In the genomic region with DNA sequence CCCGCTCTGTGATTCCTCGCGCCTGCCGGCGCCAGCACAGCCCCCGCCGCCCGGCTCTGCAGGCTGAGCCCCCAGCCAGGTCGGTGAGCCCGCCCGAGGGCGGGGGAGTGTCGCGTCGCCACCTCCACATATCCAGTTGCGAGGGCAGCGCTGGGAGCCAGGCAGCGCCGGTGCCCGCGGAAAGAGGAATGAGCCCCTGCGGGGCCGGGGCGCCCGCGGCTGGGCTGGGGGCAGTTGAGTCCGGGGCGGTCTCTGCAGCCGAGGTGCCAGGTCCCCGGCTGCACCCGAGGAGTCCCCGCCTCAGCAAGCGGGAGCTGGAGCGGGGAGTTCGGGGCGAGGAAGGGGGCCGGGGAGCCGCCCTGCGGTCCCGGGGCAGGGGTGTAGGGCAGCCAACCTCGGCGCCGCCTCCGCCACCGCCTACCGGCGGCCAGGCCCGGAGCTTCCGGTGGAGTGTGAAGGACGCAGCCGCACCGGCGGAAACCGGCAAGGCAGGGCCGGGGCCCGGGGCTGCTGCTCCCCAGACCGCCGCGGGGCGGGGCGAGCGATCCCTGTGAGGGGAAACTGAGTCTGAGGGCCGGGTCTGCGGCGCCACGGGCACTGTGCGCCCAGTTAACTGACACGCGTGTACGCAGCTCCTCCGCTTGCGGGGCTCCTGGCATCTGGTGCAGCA, we compare ENCODE assay signal across 7 cellular contexts. TPM values are rescaled to one million over a fixed set of nuclear protein-coding genes. Genes with fewer than 3 reads are reported as not detected.
A peak's percentile ranks its signal among the peaks of the same experiment; 100 is the strongest.
DNase-seq lines count a peak whose midpoint lies in the region; ATAC-seq, FAIRE-seq and TF ChIP-seq lines count a peak whose summit lies in the region.

No MANE protein-coding gene starts in this region.

- no peaks in the 10 kb centered on the region for H3K9me3 ChIP-seq in mucosa of stomach (ENCODE audit: control insufficient read depth, low read length)
- no peaks in the 10 kb centered on the region for H3K9me3 ChIP-seq in stomach smooth muscle (ENCODE audit: control insufficient read depth in 2 of 2, low read length in 2 of 2)

- peak overlapping the region; percentile 88 for H3K27ac ChIP-seq in stomach smooth muscle (ENCODE audit: low read length)

- TF ChIP-seq POLR2A in GM12892 (IDR thresholded peaks at IDR 0.05; ENCODE audit: low read depth, low read length) (peak; percentile 75), erythroblast (IDR thresholded peaks at IDR 0.05; ENCODE audit: low read length) (peak; percentile 39)

- peak overlapping the region; percentile 9 for H3K4me3 ChIP-seq in mucosa of stomach (ENCODE audit: low read length)
- peak overlapping the region; percentile 72 to 81 for H3K4me3 ChIP-seq in stomach smooth muscle (ENCODE audit: low read length in 2 of 2)

- DNase-seq in GM12892 (ENCODE audit: insufficient read length) (peak; percentile 67), NCI-H2227 treated with DMSO at 0.1 percent for 48 hours (lab: John Stamatoyannopoulos, UW) (peak; percentile 35), activated T-cell treated with anti-CD3 and anti-CD28 coated beads for 48 hours (ENCODE audit: low read depth) (peak; percentile 65), erythroblast (lab: John Stamatoyannopoulos, UW) (peak; percentile 53 to 54)

- peak overlapping the region; percentile 60 for H3K9ac ChIP-seq in mucosa of stomach (ENCODE audit: low read length)
- peak overlapping the region; percentile 76 to 80 for H3K9ac ChIP-seq in stomach smooth muscle (ENCODE audit: low read length in 2 of 2)

- peak; percentile 9 for ATAC-seq in HG02610 (IDR thresholded peaks at IDR 0.05; ENCODE audit: unreplicated experiment)

- H3K36me3 ChIP-seq in mucosa of stomach (ENCODE audit: control insufficient read depth, insufficient read depth, low read length) (no peaks in the 10 kb centered on the region), stomach smooth muscle (ENCODE audit: control insufficient read depth in 2 of 2, insufficient read depth in 2 of 2, low read length in 2 of 2) (peaks cover 0 to 3% of the 10 kb centered on the region in 2 donors)

- H3K27me3 ChIP-seq in mucosa of stomach (ENCODE audit: control insufficient read depth, insufficient read depth, low read length) (no peaks in the 10 kb centered on the region), stomach smooth muscle (ENCODE audit: control insufficient read depth in 1 of 2, insufficient read depth in 2 of 2, low read length in 2 of 2) (no peaks in the 10 kb centered on the region)

- peak; percentile 74 for FAIRE-seq in GM12892 (lab: Jason Lieb, UNC)

- H3K4me1 ChIP-seq in mucosa of stomach (ENCODE audit: control insufficient read depth, insufficient read depth, low read length), result peaks cover 6% of the 10 kb centered on the region
- peaks cover 36% of the 10 kb centered on the region for H3K4me1 ChIP-seq in stomach smooth muscle (ENCODE audit: control insufficient read depth, insufficient read depth, low read length)

RNA-seq across cellular contexts. Expression of a gene that starts 2.3 kb away (rescaled TPM):
- polyA plus RNA-seq in GM12892 (2012; ENCODE audit: missing spikeins), result 116 TPM

RNA-seq across cellular contexts. Expression of a gene that starts 51.9 kb away (rescaled TPM):
- polyA plus RNA-seq in GM12892 (2012; ENCODE audit: missing spikeins), result 70.4 TPM

Comparison
In these comparisons a context has a peak if more than half of its experiments do, and no peak if none do; other contexts are left out.
1. Peak in every context shown above with its lines: DNase-seq, ATAC-seq, H3K4me3 ChIP-seq and H3K27ac ChIP-seq.